Comparison of ENCODE assay signal across 28 cellular contexts in the genomic region with DNA sequence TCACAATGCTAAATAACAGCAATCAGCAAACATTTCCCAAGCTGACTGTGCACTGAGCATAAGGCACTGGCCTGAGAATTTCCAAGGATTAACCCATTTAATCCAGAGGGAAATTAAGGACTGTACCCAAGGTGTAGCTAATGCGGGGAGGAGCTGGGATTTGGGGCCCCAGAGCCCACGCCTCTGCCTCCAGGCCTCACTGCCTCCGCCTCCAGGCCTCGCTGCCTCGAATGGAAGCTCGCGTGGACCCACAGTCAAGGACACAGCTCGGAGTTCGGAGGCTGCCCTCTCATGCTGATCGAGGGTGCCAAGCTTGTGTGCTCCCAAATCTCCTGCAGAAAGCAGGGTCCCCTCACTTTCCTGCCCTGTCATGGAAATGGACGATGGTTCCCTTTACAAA.
"Had no signal": no experiment of that assay in that cellular context is flagged by ENCODE, and none has a peak within 500 bp of the region (broad histone marks: within the 10 kb centered on the region; RNA-seq: fewer than 3 reads in every experiment).

No MANE protein-coding gene starts in this region.

- H3K4me3 ChIP-seq: coronary artery, esophagus squamous epithelium, heart right ventricle, left ventricle myocardium inferior, lower lobe of right lung, ovary, psoas muscle, skin epidermis, spleen, testis, tibial artery had no signal

- H3K36me3 ChIP-seq: esophagus squamous epithelium, left ventricle myocardium inferior, lower lobe of right lung, ovary, tibial artery had no signal

- ATAC-seq: effector memory CD8-positive, alpha-beta T cell; lower lobe of right lung; naive thymus-derived CD8-positive, alpha-beta T cell; psoas muscle; stimulated activated memory B cell treated with anti-CD40 and anti-IgM and Interleukin-4, amounts not matched to agents 10 μg/mL and 1 μg/mL and 100 μg/mL, for 72 hours; stimulated activated naive CD8-positive, alpha-beta T cell treated with anti-CD3 and anti-CD28 coated beads, Interleukin-15, Interleukin-2, amounts not matched to agents 100 U/mL and 50 U/mL, for 24 hours had no signal

- H3K27ac ChIP-seq: coronary artery, esophagus squamous epithelium, heart right ventricle, left ventricle myocardium inferior, lower lobe of right lung, ovary, psoas muscle, skin epidermis, spleen, testis, tibial artery had no signal

- H3K4me1 ChIP-seq: lower lobe of right lung, psoas muscle had no signal

- H3K9me3 ChIP-seq: esophagus squamous epithelium, heart right ventricle, left ventricle myocardium inferior, lower lobe of right lung, ovary, psoas muscle, spleen, testis, tibial artery had no signal

- DNase-seq: dermis blood vessel endothelial cell; effector memory CD8-positive, alpha-beta T cell; erythroblast; esophagus squamous epithelium; foreskin melanocyte; glutamatergic neuron; heart right ventricle; hippocampal formation; kidney glomerular epithelial cell; left colon; left ventricle myocardium inferior; lower lobe of right lung; naive thymus-derived CD8-positive, alpha-beta T cell; nephron progenitor cell; occipital lobe; ovary; right cardiac atrium; spleen; stimulated activated CD4-positive, alpha-beta T cell treated with anti-CD3 and anti-CD28 coated beads, Interleukin-4, amount 100 ng/mL, for 4 hours; stimulated activated naive CD8-positive, alpha-beta T cell treated with anti-CD3 and anti-CD28 coated beads, Interleukin-15, Interleukin-2, amounts not matched to agents 100 U/mL and 50 U/mL, for 24 hours; substantia nigra; testis had no signal

- FAIRE-seq: islet of Langerhans had no signal
